8 cellular contexts compared by ENCODE assay signal in the genomic region with DNA sequence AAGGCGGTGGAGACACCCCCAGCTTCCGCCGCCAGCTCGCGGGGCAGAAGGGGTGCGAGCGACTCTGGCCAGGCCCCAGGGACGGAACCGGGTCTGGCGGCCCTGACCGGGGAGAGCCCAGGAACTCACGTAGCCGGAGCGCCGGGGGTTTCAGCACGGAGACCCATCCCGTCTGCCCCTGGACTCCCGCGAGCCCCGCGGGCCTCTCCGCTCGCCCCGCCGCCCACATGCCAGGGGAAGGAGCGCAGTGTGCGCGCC. TPM values are rescaled to one million over a fixed set of nuclear protein-coding genes. Genes with fewer than 3 reads are reported as not detected.
A peak's percentile ranks its signal among the peaks of the same experiment; 100 is the strongest.
DNase-seq lines count a peak whose midpoint lies in the region; ATAC-seq, FAIRE-seq and TF ChIP-seq lines count a peak whose summit lies in the region.
"Not testable (repeated sequence)": the region's sequence is repeated elsewhere in the genome, so short reads cannot be mapped to it uniquely, and the experiment has no call there.

No MANE protein-coding gene starts in this region.

- H3K27me3 ChIP-seq in MM.1S (replicated peaks; ENCODE audit: insufficient read depth, low read length); bronchial epithelial cell (ENCODE audit: control insufficient read depth, insufficient read depth, low read length); gastroesophageal sphincter; vagina: not testable (repeated sequence)

- not testable (repeated sequence) for TF ChIP-seq CTCF in GM12865 (IDR thresholded peaks at IDR 0.05; ENCODE audit: insufficient read depth, low read depth, low read length, missing control alignments); MM.1S (IDR thresholded peaks at IDR 0.05; ENCODE audit: low read length); activated CD8-positive, alpha-beta T cell treated with anti-CD3 and anti-CD28 coated beads for 36 hours (IDR thresholded peaks at IDR 0.05); bronchial epithelial cell (IDR thresholded peaks at IDR 0.05; ENCODE audit: insufficient read depth, low read length, severe bottlenecking); gastroesophageal sphincter (IDR thresholded peaks at IDR 0.05); retinal pigment epithelial cell (conservative IDR thresholded peaks at IDR 0.05; ENCODE audit: low read depth, low read length); vagina (IDR thresholded peaks at IDR 0.05)

- WGBS in gastroesophageal sphincter (ENCODE audit: low coverage in 1 of 2), 2 donors = no CpG with 5 or more reads among the region's 28 CpGs
- WGBS in mesodermal cell (ENCODE audit: insufficient coverage in 2 of 2), 2 experiments = 0 to 1% methylated on average over 8 to 26 of the region's 28 CpGs

- not testable (repeated sequence) for H3K9me3 ChIP-seq in MM.1S (replicated peaks; ENCODE audit: insufficient read depth, low read length); gastroesophageal sphincter; mesodermal cell (ENCODE audit: control insufficient read depth, low read length); vagina

- H3K4me3 ChIP-seq in GM12865 (ENCODE audit: low read depth, low read length) = peak overlapping the region; percentile 67
- H3K4me3 ChIP-seq in MM.1S (ENCODE audit: low read length) = peak overlapping the region; percentile 65
- H3K4me3 ChIP-seq in bronchial epithelial cell (ENCODE audit: low read depth, low read length) = peak overlapping the region; percentile 66
- peak overlapping the region; percentile 88 to 98 for H3K4me3 ChIP-seq in gastroesophageal sphincter
- H3K4me3 ChIP-seq in mesodermal cell (ENCODE audit: extremely low read depth, insufficient read depth, low read length, poor library complexity, severe bottlenecking) = peak overlapping the region; percentile 67
- H3K4me3 ChIP-seq in retinal pigment epithelial cell (ENCODE audit: low read length) = peak overlapping the region; percentile 70
- peak overlapping the region; percentile 73 to 97 for H3K4me3 ChIP-seq in vagina

- intact Hi-C loops in activated CD8-positive, alpha-beta T cell treated with anti-CD3 and anti-CD28 coated beads for 36 hours (cut with micrococcal nuclease); vagina (cut with DNase I): not testable (repeated sequence)

- not testable (repeated sequence) for H3F3A ChIP-seq in MM.1S (ENCODE audit: insufficient read depth, low read length)

- not testable (repeated sequence) for H3K27me3 Mint-ChIP-seq in activated CD8-positive, alpha-beta T cell treated with anti-CD3 and anti-CD28 coated beads for 36 hours

- not testable (repeated sequence) for H4K20me1 ChIP-seq in MM.1S (ENCODE audit: insufficient read depth, low read length)

- DNase-seq in GM12865 (ENCODE audit: low read depth); MM.1S; activated CD8-positive, alpha-beta T cell treated with anti-CD3 and anti-CD28 coated beads for 36 hours; bronchial epithelial cell (ENCODE audit: low read depth); retinal pigment epithelial cell (ENCODE audit: low read depth); vagina (ENCODE audit: extremely low spot score in 2 of 2): not testable (repeated sequence)

- H3K9me2 ChIP-seq in MM.1S (replicated peaks; ENCODE audit: insufficient read depth, low read length) = not testable (repeated sequence)

- not testable (repeated sequence) for ATAC-seq in activated CD8-positive, alpha-beta T cell treated with anti-CD3 and anti-CD28 coated beads for 36 hours; gastroesophageal sphincter

- peak overlapping the region; percentile 47; the same call in 1 of the 2 replicates for H3K27ac ChIP-seq in MM.1S (ENCODE audit: low read length)
- peak overlapping the region; percentile 75 to 95 (median 90) for H3K27ac ChIP-seq in gastroesophageal sphincter
- peak overlapping the region; percentile 84 for H3K27ac ChIP-seq in mesodermal cell (ENCODE audit: low read depth, low read length, severe bottlenecking)
- H3K27ac ChIP-seq in vagina = peak overlapping the region; percentile 89

- H2AFZ ChIP-seq in MM.1S (ENCODE audit: low read length) = not testable (repeated sequence)

- not testable (repeated sequence) for H3K36me3 ChIP-seq in MM.1S (replicated peaks; ENCODE audit: insufficient read depth, low read length); bronchial epithelial cell (ENCODE audit: control insufficient read depth, insufficient read depth, low read length); gastroesophageal sphincter; mesodermal cell (ENCODE audit: control insufficient read depth, insufficient read depth, low read length); vagina

- POLR2A ChIA-PET in activated CD8-positive, alpha-beta T cell treated with anti-CD3 and anti-CD28 coated beads for 36 hours (lab: Charles Lee) = not testable (repeated sequence)

- peak overlapping the region; percentile 79 for H3K27ac Mint-ChIP-seq in activated CD8-positive, alpha-beta T cell treated with anti-CD3 and anti-CD28 coated beads for 36 hours

- peak overlapping the region; percentile 70 for H3K9ac ChIP-seq in MM.1S (ENCODE audit: low read length)

- not testable (repeated sequence) for H3K36me3 Mint-ChIP-seq in activated CD8-positive, alpha-beta T cell treated with anti-CD3 and anti-CD28 coated beads for 36 hours (ENCODE audit: low read depth)

- peaks cover 22% of the 10 kb centered on the region for H3K4me1 Mint-ChIP-seq in activated CD8-positive, alpha-beta T cell treated with anti-CD3 and anti-CD28 coated beads for 36 hours (ENCODE audit: low read depth)

- H3K4me2 ChIP-seq in MM.1S (ENCODE audit: low read depth, low read length) = peak overlapping the region; percentile 55; the same call in 1 of the 2 replicates

- H3K4me3 Mint-ChIP-seq in activated CD8-positive, alpha-beta T cell treated with anti-CD3 and anti-CD28 coated beads for 36 hours = peak overlapping the region; percentile 90

- CTCF ChIA-PET in activated CD8-positive, alpha-beta T cell treated with anti-CD3 and anti-CD28 coated beads for 36 hours (lab: Charles Lee) = not testable (repeated sequence)

- not testable (repeated sequence) for TF ChIP-seq POLR2A in gastroesophageal sphincter (IDR thresholded peaks at IDR 0.05); vagina (IDR thresholded peaks at IDR 0.05)

- FAIRE-seq in bronchial epithelial cell (lab: Jason Lieb, UNC) = not testable (repeated sequence)

- not testable (repeated sequence) for H3K4me1 ChIP-seq in MM.1S (ENCODE audit: low read length); mesodermal cell (ENCODE audit: control insufficient read depth, insufficient read depth, low read length, poor library complexity, severe bottlenecking); vagina
- H3K4me1 ChIP-seq in gastroesophageal sphincter = peaks cover 0 to 14% (median 4%) of the 10 kb centered on the region in 3 donors

- TF ChIP-seq EP300 in gastroesophageal sphincter (IDR thresholded peaks at IDR 0.05) = not testable (repeated sequence)

- not testable (repeated sequence) for H3K79me2 ChIP-seq in MM.1S (ENCODE audit: low read length)

- H3K9me3 Mint-ChIP-seq in activated CD8-positive, alpha-beta T cell treated with anti-CD3 and anti-CD28 coated beads for 36 hours = not testable (repeated sequence)

RNA-seq across cellular contexts. Expression of gene FAM90A1, which starts 15.1 kb away (rescaled TPM):
- total RNA-seq in activated CD8-positive, alpha-beta T cell treated with anti-CD3 and anti-CD28 coated beads for 36 hours = under 1 TPM; 0.13 to 0.27 TPM
- total RNA-seq in bronchial epithelial cell = not detected in 2 replicates
- total RNA-seq in gastroesophageal sphincter = not detected
- not detected for polyA plus RNA-seq in mesodermal cell (2013, experiment 1 of 2)
- not detected for polyA plus RNA-seq in mesodermal cell (2013, experiment 2 of 2)
- not detected for total RNA-seq in vagina
